8 cellular contexts compared by ENCODE assay signal in the genomic region with DNA sequence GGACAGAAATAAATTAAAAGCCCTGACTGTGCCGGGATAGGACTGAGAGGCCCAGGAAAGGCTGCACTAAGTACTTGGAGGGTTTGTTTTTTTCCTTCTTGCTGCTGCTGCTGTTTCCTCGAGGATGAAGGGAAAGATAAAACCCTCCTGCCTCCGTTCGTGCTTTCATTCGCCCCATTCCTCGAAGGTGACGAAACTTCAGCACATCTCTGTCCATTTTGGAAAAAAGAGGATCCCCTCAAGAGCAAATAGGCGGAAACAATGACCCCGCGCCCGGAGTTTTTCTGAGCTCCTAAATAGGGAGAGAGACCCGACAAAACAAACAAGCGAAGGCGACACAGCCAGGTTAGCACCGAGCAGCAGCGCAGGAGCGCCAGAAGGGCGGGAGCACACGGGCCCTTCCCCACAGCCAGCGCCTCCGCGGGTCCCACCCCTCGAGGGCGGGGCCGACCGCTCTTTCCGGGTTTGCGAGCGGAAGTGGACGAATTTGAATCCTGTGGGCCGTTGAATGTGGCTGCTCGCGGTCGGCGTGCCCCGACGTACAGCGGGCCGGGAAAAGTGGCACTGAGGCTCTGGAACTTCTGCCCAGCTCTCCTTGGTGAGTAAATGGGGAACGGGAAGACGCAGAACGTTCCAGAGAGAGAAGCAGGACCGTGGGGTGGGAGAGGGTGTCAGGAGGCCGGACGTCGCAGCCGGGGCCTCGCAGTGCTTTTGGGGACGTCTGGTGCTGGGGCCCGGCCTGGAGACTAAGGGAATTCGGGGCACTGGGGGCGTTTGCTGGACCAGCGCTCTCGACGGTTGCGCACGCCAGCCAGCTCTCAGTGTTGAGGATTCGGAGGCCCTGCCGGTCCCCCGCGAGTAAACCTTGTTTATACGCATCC. TPM values are rescaled to one million over a fixed set of nuclear protein-coding genes. Genes with fewer than 3 reads are reported as not detected.
A peak's percentile ranks its signal among the peaks of the same experiment; 100 is the strongest.
DNase-seq lines count a peak whose midpoint lies in the region; ATAC-seq and TF ChIP-seq lines count a peak whose summit lies in the region.

A gene with protein sequence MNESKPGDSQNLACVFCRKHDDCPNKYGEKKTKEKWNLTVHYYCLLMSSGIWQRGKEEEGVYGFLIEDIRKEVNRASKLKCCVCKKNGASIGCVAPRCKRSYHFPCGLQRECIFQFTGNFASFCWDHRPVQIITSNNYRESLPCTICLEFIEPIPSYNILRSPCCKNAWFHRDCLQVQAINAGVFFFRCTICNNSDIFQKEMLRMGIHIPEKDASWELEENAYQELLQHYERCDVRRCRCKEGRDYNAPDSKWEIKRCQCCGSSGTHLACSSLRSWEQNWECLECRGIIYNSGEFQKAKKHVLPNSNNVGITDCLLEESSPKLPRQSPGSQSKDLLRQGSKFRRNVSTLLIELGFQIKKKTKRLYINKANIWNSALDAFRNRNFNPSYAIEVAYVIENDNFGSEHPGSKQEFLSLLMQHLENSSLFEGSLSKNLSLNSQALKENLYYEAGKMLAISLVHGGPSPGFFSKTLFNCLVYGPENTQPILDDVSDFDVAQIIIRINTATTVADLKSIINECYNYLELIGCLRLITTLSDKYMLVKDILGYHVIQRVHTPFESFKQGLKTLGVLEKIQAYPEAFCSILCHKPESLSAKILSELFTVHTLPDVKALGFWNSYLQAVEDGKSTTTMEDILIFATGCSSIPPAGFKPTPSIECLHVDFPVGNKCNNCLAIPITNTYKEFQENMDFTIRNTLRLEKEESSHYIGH (plus strand): TSS at position 484 of the 881 bp plus-strand sequence. CDS start 21,922 bp downstream, outside the sequence.

- intact Hi-C loops in right cardiac atrium (cut with DNase I) (no loop called here), uterus (cut with DNase I; ENCODE audit: low total_unique reads) (no loop called here)

- TF ChIP-seq POLR2A in GM15510 (IDR thresholded peaks at IDR 0.05; ENCODE audit: borderline replicate concordance, extremely low read depth, insufficient read length) (peak; percentile 77), uterus (IDR thresholded peaks at IDR 0.05) (peak; percentile 60 to 78)

- peaks cover 1% of the 10 kb centered on the region for H3K4me1 ChIP-seq in right cardiac atrium (ENCODE audit: control insufficient read depth, insufficient read depth, low read length)
- peaks cover 0 to 3% of the 10 kb centered on the region in 2 donors for H3K4me1 ChIP-seq in uterus

- WGBS in right cardiac atrium = under 1% methylated on average over 62 of the region's 62 CpGs

- TF ChIP-seq CTCF in uterus (IDR thresholded peaks at IDR 0.05) = no peak

- H3K27me3 ChIP-seq in right cardiac atrium (ENCODE audit: control insufficient read depth, insufficient read depth) (no peaks in the 10 kb centered on the region), uterus (no peaks in the 10 kb centered on the region)

- H3K27ac ChIP-seq in right cardiac atrium (ENCODE audit: low read length) (peak within 1 kb of the TSS; percentile 54), uterus (peak within 1 kb of the TSS; percentile 87 to 89)

- peak; percentile 54 for DNase-seq in NCI-H1436 treated with DMSO at 0.1 percent for 48 hours (lab: John Stamatoyannopoulos, UW)
- peak; percentile 67 to 94 (median 79) for DNase-seq in T-helper 2 cell
- DNase-seq in anterior cingulate cortex (lab: John Stamatoyannopoulos, UW) = peak in 57 of 58 donors; percentile 18 to 88 (median 71)
- DNase-seq in right cardiac atrium = peak; percentile 87 to 96 (median 94)
- DNase-seq in putamen (ENCODE audit: low spot score) = peak; percentile 85
- peak; percentile 78 to 86 for DNase-seq in uterus

- peak; percentile 99 for ATAC-seq in HG02852 (IDR thresholded peaks at IDR 0.05; ENCODE audit: unreplicated experiment)
- peak; percentile 100 for ATAC-seq in right cardiac atrium

- H3K36me3 ChIP-seq in uterus = no peaks in the 10 kb centered on the region

- peak within 1 kb of the TSS; percentile 98 for H3K4me3 ChIP-seq in right cardiac atrium (ENCODE audit: low read length)
- H3K4me3 ChIP-seq in uterus = peak within 1 kb of the TSS; percentile 94

- H3K9me3 ChIP-seq in right cardiac atrium (ENCODE audit: control insufficient read depth, low read length) (no peaks in the 10 kb centered on the region), uterus (no peaks in the 10 kb centered on the region)

RNA-seq across cellular contexts. Expression of the gene that starts here (rescaled TPM):
- total RNA-seq in right cardiac atrium (10 to 100 TPM in 3 of 4 donors, 1 to 10 TPM in 1; 9.1 to 12.2 (median 11.5) TPM), uterus (10 to 100 TPM in 3 of 4 donors, 1 to 10 TPM in 1; 3.1 to 48.9 (median 17.5) TPM)
- 3.3 TPM for polyA plus RNA-seq in right cardiac atrium

Comparison
In these comparisons a context has a peak if more than half of its experiments do, and no peak if none do; other contexts are left out.
1. Peak in every context shown above with its lines: DNase-seq, ATAC-seq, H3K4me3 ChIP-seq and H3K27ac ChIP-seq.